Comparison of ENCODE assay signal across 28 cellular contexts in genomic region chrX:114582698-114583395, GRCh38. TPM values are rescaled to one million over a fixed set of nuclear protein-coding genes. Genes with fewer than 3 reads are reported as not detected.
DNase-seq lines count a peak whose midpoint lies in the region; ATAC-seq and TF ChIP-seq lines count a peak whose summit lies in the region.
"Had no signal": no experiment of that assay in that cellular context is flagged by ENCODE, and none has a peak within 500 bp of the region (broad histone marks: within the 10 kb centered on the region; RNA-seq: fewer than 3 reads in every experiment).

No MANE protein-coding gene starts in this region.

- peaks cover 42% of the 10 kb centered on the region for H3K4me1 Mint-ChIP-seq in CD14-positive monocyte
- H3K4me1 Mint-ChIP-seq in nephron progenitor cell: peaks cover 39% of the 10 kb centered on the region
- H3K4me1 Mint-ChIP-seq in CD8-positive, alpha-beta memory T cell: no peaks in the 10 kb centered on the region
- H3K4me1 Mint-ChIP-seq: activated B cell treated with CpG ODN at 0.5 μM for 24 hours had no signal

- H3K4me3 Mint-ChIP-seq in CD14-positive monocyte (peak overlapping the region; percentile 50 to 96), nephron progenitor cell (peak overlapping the region; percentile 80)
- H3K4me3 Mint-ChIP-seq in CD8-positive, alpha-beta memory T cell: no peak overlapping the region
- H3K4me3 Mint-ChIP-seq: activated B cell treated with CpG ODN at 0.5 μM for 24 hours; activated naive CD4-positive, alpha-beta T cell treated with anti-CD3 and anti-CD28 coated beads for 36 hours had no signal

- H3K4me3 ChIP-seq in HUES6 (ENCODE audit: low read depth, low read length): peak overlapping the region; percentile 51
- peak overlapping the region; percentile 3; the same call in 1 of the 2 replicates for H3K4me3 ChIP-seq in iPS DF 6.9 (ENCODE audit: low read length)
- no peak overlapping the region for H3K4me3 ChIP-seq in lower leg skin (ENCODE audit: low read depth, poor library complexity, severe bottlenecking)
- no peak overlapping the region for H3K4me3 ChIP-seq in CD8-positive, alpha-beta memory T cell (ENCODE audit: low read length)
- H3K4me3 ChIP-seq: adrenal gland, left ventricle myocardium inferior, ovary, right atrium auricular region, spleen, tibial nerve had no signal

- no peak overlapping the region for H3K9ac ChIP-seq in HUES6 (ENCODE audit: low read length)

- H3K27me3 ChIP-seq in HUES6 (ENCODE audit: control insufficient read depth, insufficient read depth, low read length): peaks cover 83% of the 10 kb centered on the region
- H3K27me3 ChIP-seq in iPS DF 6.9 (ENCODE audit: control insufficient read depth, insufficient read depth, low read length): peaks cover 35% of the 10 kb centered on the region
- no peaks in the 10 kb centered on the region for H3K27me3 ChIP-seq in CD8-positive, alpha-beta memory T cell (ENCODE audit: insufficient read depth, low read length, poor library complexity, severe bottlenecking)
- H3K27me3 ChIP-seq: ovary had no signal

- intact Hi-C loops in CD14-positive monocyte (cut with micrococcal nuclease): no loop called here
- intact Hi-C loops in lower leg skin (cut with DNase I; ENCODE audit: low total_unique reads): no loop called here

- H3K36me3 ChIP-seq in HUES6 (ENCODE audit: control insufficient read depth, insufficient read depth, low read length) (no peaks in the 10 kb centered on the region), iPS DF 6.9 (ENCODE audit: control insufficient read depth, insufficient read depth, low read length) (no peaks in the 10 kb centered on the region)
- no peaks in the 10 kb centered on the region for H3K36me3 ChIP-seq in CD8-positive, alpha-beta memory T cell (ENCODE audit: insufficient read depth, low read length)
- H3K36me3 ChIP-seq: adrenal gland, left ventricle myocardium inferior, ovary, right atrium auricular region, spleen, tibial nerve had no signal

- no peak for TF ChIP-seq POLR2A in lower leg skin (IDR thresholded peaks at IDR 0.05)

- no peak overlapping the region for H3K27ac ChIP-seq in HUES6 (ENCODE audit: low read depth, low read length)
- H3K27ac ChIP-seq in iPS DF 6.9 (ENCODE audit: low read length): no peak overlapping the region
- no peak overlapping the region for H3K27ac ChIP-seq in CD8-positive, alpha-beta memory T cell (ENCODE audit: low read depth, low read length)
- H3K27ac ChIP-seq: adrenal gland, left ventricle myocardium inferior, ovary, right atrium auricular region, spleen, tibial nerve had no signal

- H3K9me3 ChIP-seq in HUES6 (ENCODE audit: control insufficient read depth, insufficient read depth, low read depth, low read length) (no peaks in the 10 kb centered on the region), iPS DF 6.9 (ENCODE audit: control insufficient read depth, insufficient read depth, low read length) (no peaks in the 10 kb centered on the region)
- no peaks in the 10 kb centered on the region for H3K9me3 ChIP-seq in CD8-positive, alpha-beta memory T cell (ENCODE audit: low read length)
- H3K9me3 ChIP-seq: adrenal gland, left ventricle myocardium inferior, ovary, right atrium auricular region, tibial nerve had no signal

- ATAC-seq in GM19455 (IDR thresholded peaks at IDR 0.05; ENCODE audit: unreplicated experiment): no peak

- WGBS in iPS DF 6.9 (ENCODE audit: insufficient coverage, insufficient read length): no CpG with 5 or more reads among the region's 36 CpGs
- WGBS in lower leg skin, 2 donors: 8 to 14% methylated on average over 17 to 36 of the region's 36 CpGs

- no peak overlapping the region for H3K27ac Mint-ChIP-seq in CD14-positive monocyte
- H3K27ac Mint-ChIP-seq in nephron progenitor cell: no peak overlapping the region
- H3K27ac Mint-ChIP-seq in CD8-positive, alpha-beta memory T cell: no peak overlapping the region
- H3K27ac Mint-ChIP-seq: activated B cell treated with CpG ODN at 0.5 μM for 24 hours; activated naive CD4-positive, alpha-beta T cell treated with anti-CD3 and anti-CD28 coated beads for 36 hours; CD4-positive, alpha-beta memory T cell; naive B cell had no signal

- CTCF ChIA-PET in CD8-positive, alpha-beta memory T cell (lab: Charles Lee): no interaction called here

- H3K9me3 Mint-ChIP-seq in CD14-positive monocyte (peaks cover 0 to 35% (median 29%) of the 10 kb centered on the region in 7 donors), nephron progenitor cell (no peaks in the 10 kb centered on the region)
- H3K9me3 Mint-ChIP-seq in CD8-positive, alpha-beta memory T cell: peaks cover 0 to 13% (median 3%) of the 10 kb centered on the region in 5 donors

- H3K36me3 Mint-ChIP-seq in CD14-positive monocyte (peaks cover 10 to 11% of the 10 kb centered on the region in 2 donors), nephron progenitor cell (ENCODE audit: low read depth) (no peaks in the 10 kb centered on the region)
- H3K36me3 Mint-ChIP-seq in CD8-positive, alpha-beta memory T cell: peaks cover 0 to 1% (median 0%) of the 10 kb centered on the region in 3 donors
- H3K36me3 Mint-ChIP-seq: CD4-positive, alpha-beta memory T cell had no signal

- H3K27me3 Mint-ChIP-seq in CD14-positive monocyte (ENCODE audit: low read depth in 3 of 3) (peaks cover 53 to 85% (median 78%) of the 10 kb centered on the region in 3 donors), nephron progenitor cell (ENCODE audit: low read depth, poor library complexity) (peaks cover 100% of the 10 kb centered on the region)
- peaks cover 6 to 32% of the 10 kb centered on the region in 2 donors for H3K27me3 Mint-ChIP-seq in CD8-positive, alpha-beta memory T cell

- H3K4me1 ChIP-seq in HUES6 (ENCODE audit: control insufficient read depth, insufficient read depth, low read length) (peaks cover 31% of the 10 kb centered on the region), iPS DF 6.9 (ENCODE audit: control insufficient read depth, insufficient read depth, low read length) (peaks cover 1% of the 10 kb centered on the region; the same call in 1 of the 2 replicates)
- no peaks in the 10 kb centered on the region for H3K4me1 ChIP-seq in CD8-positive, alpha-beta memory T cell (ENCODE audit: insufficient read depth, low read length)
- H3K4me1 ChIP-seq: adrenal gland had no signal

- DNase-seq in CD14-positive monocyte (ENCODE audit: low spot score): no peak
- no peak for DNase-seq in iPS DF 6.9 (ENCODE audit: low read depth, low spot score)
- DNase-seq in nephron progenitor cell: peak; percentile 26
- DNase-seq in NCI-H748 treated with DMSO at 0.1 percent for 48 hours (lab: John Stamatoyannopoulos, UW): no peak
- DNase-seq in lower leg skin (ENCODE audit: low spot score in 2 of 2): no peak
- DNase-seq in CD8-positive, alpha-beta memory T cell: no peak
- DNase-seq: activated B cell treated with CpG ODN at 0.5 μM for 24 hours; activated naive CD4-positive, alpha-beta T cell treated with anti-CD3 and anti-CD28 coated beads for 36 hours; adrenal gland; CD4-positive, alpha-beta memory T cell; DMS153; effector CD8-positive, alpha-beta T cell; erythroblast; GDM1; IMR-90; left ventricle myocardium inferior; naive B cell; NCI-H1930; NCI-H2227 treated with DMSO at 0.1 percent for 48 hours; NCI-H526 treated with DMSO at 0.1 percent for 48 hours; ovary; spleen; SW 1271; T-helper 9 cell had no signal

- POLR2A ChIA-PET in CD8-positive, alpha-beta memory T cell (lab: Charles Lee): no interaction called here

- no peak for TF ChIP-seq CTCF in CD14-positive monocyte (IDR thresholded peaks at IDR 0.05)
- TF ChIP-seq CTCF in nephron progenitor cell (IDR thresholded peaks at IDR 0.05): no peak
- no peak for TF ChIP-seq CTCF in lower leg skin (IDR thresholded peaks at IDR 0.05)

RNA-seq across cellular contexts. Expression of gene HTR2C, which starts 1.0 kb away (rescaled TPM):
- polyA plus RNA-seq in CD14-positive monocyte: not detected
- not detected for total RNA-seq in lower leg skin
- not detected for total RNA-seq in CD8-positive, alpha-beta memory T cell
- polyA plus RNA-seq in CD8-positive, alpha-beta memory T cell: not detected
- total RNA-seq: activated B cell treated with CpG ODN at 0.5 μM for 24 hours; activated naive CD4-positive, alpha-beta T cell treated with anti-CD3 and anti-CD28 coated beads for 36 hours; adrenal gland; CD4-positive, alpha-beta memory T cell; IMR-90; left ventricle myocardium inferior; ovary; spleen had no signal
- polyA plus RNA-seq: adrenal gland; CD4-positive, alpha-beta memory T cell; IMR-90; ovary; spleen had no signal

Comparison
In these comparisons a context has a peak if more than half of its experiments do, and no peak if none do; other contexts are left out.
1. H3K4me3 Mint-ChIP-seq: peak in CD14-positive monocyte (2 of 2) and nephron progenitor cell (single experiment); none in CD8-positive, alpha-beta memory T cell (0 of 7).
2. H3K4me3 ChIP-seq: peak in HUES6 (single experiment) and iPS DF 6.9 (single experiment); none in lower leg skin (single experiment) and CD8-positive, alpha-beta memory T cell (single experiment).